9 cellular contexts compared by ENCODE assay signal in genomic region chr15:73873889-73874511, GRCh38. TPM values are rescaled to one million over a fixed set of nuclear protein-coding genes. Genes with fewer than 3 reads are reported as not detected.
DNase-seq lines count a peak whose midpoint lies in the region; ATAC-seq and TF ChIP-seq lines count a peak whose summit lies in the region.
"Had no signal": no experiment of that assay in that cellular context is flagged by ENCODE, and none has a peak within 500 bp of the region (broad histone marks: within the 10 kb centered on the region; RNA-seq: fewer than 3 reads in every experiment).

No MANE protein-coding gene starts in this region.

- H4K20me1 ChIP-seq in IMR-90 (ENCODE audit: insufficient read depth, low read length) (0 out of 2 replicates have a peak, but pooled peaks cover 4% of the 10 kb centered on the region), neural cell (ENCODE audit: insufficient read depth) (no peaks in the 10 kb centered on the region)

- TF ChIP-seq CTCF in IMR-90 (conservative IDR thresholded peaks at IDR 0.05; ENCODE audit: low read depth, low read length) (peak; percentile 78), neural cell (IDR thresholded peaks at IDR 0.05; ENCODE audit: poor library complexity, severe bottlenecking) (peak; percentile 60)

- CTCF ChIA-PET in IMR-90 (lab: Yijun Ruan, JAX) = interaction anchor here (0.6 to 1.7 kb wide), 8 partner anchors 14 to 62 kb away, joined by 3 to 6 read pairs (median 4); no protein-coding TSS in a partner anchor

- peaks cover 48 to 63% of the 10 kb centered on the region in 2 donors for H3K27me3 Mint-ChIP-seq in effector memory CD8-positive, alpha-beta T cell

- H3K56ac ChIP-seq in IMR-90 (ENCODE audit: extremely low read depth, insufficient read depth, low read length) = no peak overlapping the region

- TF ChIP-seq POLR2A in IMR-90 (IDR thresholded peaks at IDR 0.05; ENCODE audit: low read depth, low read length) = no peak

- BruUV-seq in IMR-90 (replicated peaks; lab: Mats Ljungman, UMichigan) = no TSS peak

- no peak overlapping the region for H2BK5ac ChIP-seq in IMR-90 (ENCODE audit: low read depth, low read length, poor library complexity, severe bottlenecking)

- H3K27me3 ChIP-seq in IMR-90 (ENCODE audit: control insufficient read depth, insufficient read depth, low read length) (peaks cover 53% of the 10 kb centered on the region), neural cell (ENCODE audit: insufficient read depth, low read depth, low read length) (no peaks in the 10 kb centered on the region)

- H4K8ac ChIP-seq in IMR-90 (ENCODE audit: low read depth in 2 of 2, low read length in 2 of 2) = no peak overlapping the region

- dilution Hi-C loops in IMR-90 (cut with HindIII; ENCODE audit: low sequenced_read_pairs, unreplicated experiment) = no loop called here

- no peaks in the 10 kb centered on the region for H3K4me1 Mint-ChIP-seq in effector memory CD8-positive, alpha-beta T cell (ENCODE audit: low read depth in 2 of 2)

- no peak overlapping the region for H2BK15ac ChIP-seq in IMR-90 (ENCODE audit: low read depth, low read length)

- no peaks in the 10 kb centered on the region for H3K79me2 ChIP-seq in neural cell (replicated peaks; ENCODE audit: insufficient read depth, low read length)

- no peaks in the 10 kb centered on the region for H3K79me1 ChIP-seq in IMR-90 (ENCODE audit: low read depth in 1 of 2, low read length in 2 of 2)

- H3K4ac ChIP-seq in IMR-90 (ENCODE audit: low read depth, low read length) = no peak overlapping the region

- no peak overlapping the region for H3K4me3 ChIP-seq in IMR-90 (ENCODE audit: insufficient read depth, low read depth, low read length)
- no peak overlapping the region for H3K4me3 ChIP-seq in neural cell (ENCODE audit: low read length)

- H2BK20ac ChIP-seq in IMR-90 (ENCODE audit: low read depth, low read length) = no peak overlapping the region

- no peak overlapping the region for H2BK120ac ChIP-seq in IMR-90 (ENCODE audit: low read depth, low read length)

- peak; percentile 75 for TF ChIP-seq RAD21 in IMR-90 (IDR thresholded peaks at IDR 0.05; ENCODE audit: low read length)
- peak; percentile 54 for TF ChIP-seq RAD21 in neural cell (conservative IDR thresholded peaks at IDR 0.05)

- H4K91ac ChIP-seq in IMR-90 (ENCODE audit: insufficient read depth, low read depth, low read length) = no peak overlapping the region

- no peak overlapping the region for H3K4me3 Mint-ChIP-seq in effector memory CD8-positive, alpha-beta T cell

- H3K23ac ChIP-seq in IMR-90 (ENCODE audit: low read depth, low read length) = no peak overlapping the region

- DNase-seq in NCI-H345 (lab: John Stamatoyannopoulos, UW) (peak; percentile 28), NCI-H345 treated with DMSO at 0.1 percent for 48 hours (lab: John Stamatoyannopoulos, UW; ENCODE audit: unreplicated experiment) (no peak), IMR-90 (peak; percentile 68), SK-MEL-5 (ENCODE audit: low read depth, low spot score) (peak; percentile 70), posterior vena cava (ENCODE audit: low spot score) (no peak)
- peak; percentile 19 to 29 (median 27) for DNase-seq in effector memory CD8-positive, alpha-beta T cell

- H3K36me3 ChIP-seq in IMR-90 (ENCODE audit: control insufficient read depth, insufficient read depth, low read length) (no peaks in the 10 kb centered on the region), neural cell (ENCODE audit: insufficient read depth, low read length) (no peaks in the 10 kb centered on the region)

- H2AFZ ChIP-seq in IMR-90 (replicated peaks; ENCODE audit: low read length, poor library complexity) = no peak overlapping the region
- no peak overlapping the region for H2AFZ ChIP-seq in neural cell (ENCODE audit: low read depth, low read length)

- H3K27ac Mint-ChIP-seq in effector memory CD8-positive, alpha-beta T cell = no peak overlapping the region

- H3K9me3 Mint-ChIP-seq in effector memory CD8-positive, alpha-beta T cell = no peaks in the 10 kb centered on the region

- intact Hi-C loops in IMR-90 (cut with micrococcal nuclease) (loop anchor here (1.0 to 2.0 kb wide), 3 partner anchors 34 to 91 kb away; no protein-coding TSS in a partner anchor), posterior vena cava (cut with DNase I) (loop anchor here in 1 of 2 donors (10.0 kb wide), 1 partner anchor 81 kb away; no protein-coding TSS in a partner anchor)

- H2AK5ac ChIP-seq in IMR-90 (ENCODE audit: low read depth, low read length) = no peak overlapping the region

- no CpG with 5 or more reads among the region's 6 CpGs for WGBS in IMR-90 (ENCODE audit: extremely low coverage in 2 of 2, insufficient read length in 1 of 2), 2 experiments

- TF ChIP-seq EP300 in neural cell (conservative IDR thresholded peaks at IDR 0.05; ENCODE audit: poor library complexity, severe bottlenecking) = no peak

- no peaks in the 10 kb centered on the region for H3K9me2 ChIP-seq in neural cell (ENCODE audit: insufficient read depth, low read length)

- POLR2A ChIA-PET in IMR-90 (lab: Charles Lee; ENCODE audit: unreplicated experiment) = no interaction called here

- H3K4me2 ChIP-seq in IMR-90 (ENCODE audit: low read depth, low read length) = no peak overlapping the region
- no peak overlapping the region for H3K4me2 ChIP-seq in neural cell (ENCODE audit: low read length)

- peaks cover 4% of the 10 kb centered on the region for H3K36me3 Mint-ChIP-seq in effector memory CD8-positive, alpha-beta T cell (ENCODE audit: insufficient read depth)

- no peaks in the 10 kb centered on the region for H3K9me1 ChIP-seq in IMR-90 (ENCODE audit: insufficient read depth, low read length)

- no peak overlapping the region for H3K18ac ChIP-seq in IMR-90 (ENCODE audit: low read depth, low read length)

- H3K14ac ChIP-seq in IMR-90 (replicated peaks; ENCODE audit: low read depth, low read length) = no peak overlapping the region

- in situ Hi-C loops in IMR-90 (cut with MboI; ENCODE audit: low sequenced_read_pairs) = loop anchor here (5.0 kb wide), 1 partner anchor 33 kb away; no protein-coding TSS in a partner anchor
- in situ Hi-C loops in SK-MEL-5 (cut with HindIII; ENCODE audit: low pct_unique_long_range_greater_than_20kb, low sequenced_read_pairs) = no loop called here

- H3K27ac ChIP-seq in IMR-90 (ENCODE audit: insufficient read depth, low read length) = no peak overlapping the region
- H3K27ac ChIP-seq in neural cell (ENCODE audit: low read length) = no peak overlapping the region

- no peaks in the 10 kb centered on the region for H3K4me1 ChIP-seq in IMR-90 (ENCODE audit: control insufficient read depth, insufficient read depth, low read length)

- H2AK9ac ChIP-seq in IMR-90 (replicated peaks; ENCODE audit: low read depth, low read length, poor library complexity) = no peak overlapping the region

- H3K9me3 ChIP-seq in IMR-90 (ENCODE audit: control insufficient read depth, insufficient read depth, low read length) (no peaks in the 10 kb centered on the region; the same call in 1 of the 2 replicates), neural cell (ENCODE audit: low read length) (no peaks in the 10 kb centered on the region)

- ATAC-seq in IMR-90 (ENCODE audit: low read depth) (0 out of 2 replicates have a peak, but pooled peaks have one; percentile 27), HG02588 (IDR thresholded peaks at IDR 0.05; ENCODE audit: unreplicated experiment) (no peak)
- ATAC-seq in effector memory CD8-positive, alpha-beta T cell (replicated peaks) = peak; percentile 37

- H4K5ac ChIP-seq in IMR-90 (ENCODE audit: low read depth, low read length) = no peak overlapping the region

- no peak overlapping the region for H3K9ac ChIP-seq in IMR-90 (ENCODE audit: low read depth, low read length)
- H3K9ac ChIP-seq in neural cell (ENCODE audit: low read length) = no peak overlapping the region

- H3F3A ChIP-seq in neural cell (ENCODE audit: insufficient read depth, low read length, poor library complexity, severe bottlenecking) = no peaks in the 10 kb centered on the region

TF ChIP-seq in IMR-90, 13 proteins besides CTCF, POLR2A, EP300 and RAD21:
- TF ChIP-seq SMC3 (IDR thresholded peaks at IDR 0.05; ENCODE audit: low read depth, low read length) (peak; percentile 84), MAFK (IDR thresholded peaks at IDR 0.05; ENCODE audit: low read depth, low read length) (no peak)
TF ChIP-seq in IMR-90: peak in this region for 1.

TF ChIP-seq in neural cell, 6 proteins besides CTCF, POLR2A, EP300 and RAD21:
- no peak for TF ChIP-seq EZH2 (IDR thresholded peaks at IDR 0.05; ENCODE audit: borderline replicate concordance, insufficient read depth, low read length, poor library complexity, severe bottlenecking)
- TF ChIP-seq SMC3 (conservative IDR thresholded peaks at IDR 0.05; ENCODE audit: poor library complexity) = peak; percentile 54

RNA-seq across cellular contexts. Expression of gene TBC1D21, which starts 0.6 kb away (rescaled TPM):
- total RNA-seq in IMR-90 (2012; rRNA removed) = not detected in 2 replicates
- not detected in 2 replicates for polyA plus RNA-seq in IMR-90 (2012; rRNA removed)
- not detected in 2 replicates for polyA plus RNA-seq in IMR-90 (2012; cell fraction: cytosol; rRNA removed)
- polyA plus RNA-seq in IMR-90 (2012; cell fraction: nucleus; rRNA removed; ENCODE audit: low replicate concordance) = not detected in 2 replicates
- not detected in 2 replicates for total RNA-seq in SK-MEL-5 (2014; rRNA removed; shearing (Covaris generic))
- not detected in 2 replicates for polyA plus RNA-seq in SK-MEL-5 (2015; cell fraction: cytosol; rRNA removed)
- not detected in 2 replicates for polyA plus RNA-seq in SK-MEL-5 (2015; cell fraction: nucleus; rRNA removed)
- polyA plus RNA-seq in neural cell = not detected in 2 replicates
- not detected in 2 replicates for polyA minus RNA-seq in neural cell
- total RNA-seq in posterior vena cava = not detected
- total RNA-seq: subcutaneous adipose tissue had no signal

RNA-seq across cellular contexts. Expression of gene LOXL1, which starts 52.3 kb away (rescaled TPM):
- total RNA-seq in IMR-90 (2012; rRNA removed) (146 and 148 TPM in 2 replicates), posterior vena cava (100 to 1,000 TPM in 1 of 2 donors, 10 to 100 TPM in 1; 94.6 to 110 TPM)
- polyA plus RNA-seq in IMR-90 (2012; rRNA removed) (311 and 332 TPM in 2 replicates), neural cell (1.9 and 2.1 TPM in 2 replicates)
- 118 and 403 TPM in 2 replicates for polyA plus RNA-seq in IMR-90 (2012; cell fraction: cytosol; rRNA removed)
- polyA plus RNA-seq in IMR-90 (2012; cell fraction: nucleus; rRNA removed; ENCODE audit: low replicate concordance) = 211 and 331 TPM in 2 replicates
- 0.32 TPM in 1 of 2 replicates, not detected in the other for total RNA-seq in SK-MEL-5 (2014; rRNA removed; shearing (Covaris generic))
- 0.54 and 0.86 TPM in 2 replicates for polyA plus RNA-seq in SK-MEL-5 (2015; cell fraction: cytosol; rRNA removed)
- 1.6 TPM in 1 of 2 replicates, not detected in the other for polyA plus RNA-seq in SK-MEL-5 (2015; cell fraction: nucleus; rRNA removed)
- 1.7 and 2.2 TPM in 2 replicates for polyA minus RNA-seq in neural cell

Comparison
In these comparisons a context has a peak if more than half of its experiments do, and no peak if none do; other contexts are left out.
1. DNase-seq: peak in NCI-H345 (single experiment), IMR-90 (single experiment), SK-MEL-5 (single experiment) and effector memory CD8-positive, alpha-beta T cell (3 of 3); none in NCI-H345 treated with DMSO at 0.1 percent for 48 hours (single experiment) and posterior vena cava (single experiment).
2. RNA of gene LOXL1, which starts 52.3 kb away (total RNA-seq): 146 to 148 TPM in IMR-90 and 94.6 to 110 TPM in posterior vena cava; 0.32 TPM in SK-MEL-5; every median in the first group is over 10 times any median in the second.